In genomic region chr1:152110860-152111514, GRCh38 we compare ENCODE assay signal across 9 cellular contexts. TPM values are rescaled to one million over a fixed set of nuclear protein-coding genes. Genes with fewer than 3 reads are reported as not detected.
DNase-seq lines count a peak whose midpoint lies in the region; ATAC-seq and TF ChIP-seq lines count a peak whose summit lies in the region.
"Had no signal": no experiment of that assay in that cellular context is flagged by ENCODE, and none has a peak within 500 bp of the region (broad histone marks: within the 10 kb centered on the region; RNA-seq: fewer than 3 reads in every experiment).

No MANE protein-coding gene starts in this region.

- peak overlapping the region; percentile 34 to 65 (median 50) for H3K4me3 ChIP-seq in heart right ventricle

- no peak for TF ChIP-seq CTCF in heart right ventricle (IDR thresholded peaks at IDR 0.05)
- TF ChIP-seq CTCF in GM10266 (IDR thresholded peaks at IDR 0.05; ENCODE audit: control insufficient read depth, insufficient read depth, low read depth, missing control alignments) = no peak

- H3K36me3 Mint-ChIP-seq in activated T-cell treated with anti-CD3 and anti-CD28 coated beads, Interleukin-2, amount 50 U/mL, for 72 hours (ENCODE audit: insufficient read depth in 2 of 2) = peaks cover 3 to 5% of the 10 kb centered on the region in 2 donors

- peaks cover 7 to 100% (median 99%) of the 10 kb centered on the region in 7 donors for H3K27me3 ChIP-seq in heart right ventricle

- ATAC-seq in activated T-cell treated with anti-CD3 and anti-CD28 coated beads, Interleukin-2, amount 50 U/mL, for 72 hours (replicated peaks in 1 of 2) = peak; percentile 63 to 66
- ATAC-seq in heart right ventricle = peak in 7 of 8 donors; percentile 8 to 56 (median 39)
- peak; percentile 45 for ATAC-seq in sciatic nerve
- no peak for ATAC-seq in HG02885 (IDR thresholded peaks at IDR 0.05; ENCODE audit: poor library complexity, unreplicated experiment)

- DNase-seq in NCI-H1417 (lab: John Stamatoyannopoulos, UW) (peak; percentile 50 to 80 (median 79)), NCI-H1417 treated with DMSO at 0.1 percent for 48 hours (lab: John Stamatoyannopoulos, UW) (no peak), MV-4-11 (lab: John Stamatoyannopoulos, UW) (peak; percentile 51), heart right ventricle (peak in 1 of 2 donors; percentile 18), sciatic nerve (ENCODE audit: low spot score) (no peak), GM10266 (ENCODE audit: extremely low spot score) (no peak)
- DNase-seq in activated T-cell treated with anti-CD3 and anti-CD28 coated beads, Interleukin-2, amount 50 U/mL, for 72 hours = peak; percentile 35 to 41

- no peaks in the 10 kb centered on the region for H3K4me1 Mint-ChIP-seq in activated T-cell treated with anti-CD3 and anti-CD28 coated beads, Interleukin-2, amount 50 U/mL, for 72 hours (ENCODE audit: low read depth)

- no peak overlapping the region for H3K4me3 Mint-ChIP-seq in activated T-cell treated with anti-CD3 and anti-CD28 coated beads, Interleukin-2, amount 50 U/mL, for 72 hours

- peaks cover 0 to 25% (median 10%) of the 10 kb centered on the region in 11 donors for H3K9me3 ChIP-seq in heart right ventricle

- no peak overlapping the region for H3K27ac ChIP-seq in heart right ventricle

- peaks cover 3% of the 10 kb centered on the region for H3K27me3 Mint-ChIP-seq in activated T-cell treated with anti-CD3 and anti-CD28 coated beads, Interleukin-2, amount 50 U/mL, for 72 hours (ENCODE audit: low read depth)

- H3K9me3 Mint-ChIP-seq in activated T-cell treated with anti-CD3 and anti-CD28 coated beads, Interleukin-2, amount 50 U/mL, for 72 hours = no peaks in the 10 kb centered on the region

- intact Hi-C loops in heart right ventricle (cut with DNase I) (no loop called here), sciatic nerve (cut with DNase I) (no loop called here)

- peaks cover 11 to 57% (median 42%) of the 10 kb centered on the region in 9 donors for H3K4me1 ChIP-seq in heart right ventricle

- H3K36me3 ChIP-seq in heart right ventricle = no peaks in the 10 kb centered on the region

- H3K27ac Mint-ChIP-seq in activated T-cell treated with anti-CD3 and anti-CD28 coated beads, Interleukin-2, amount 50 U/mL, for 72 hours = no peak overlapping the region

- 1% methylated on average over 60 of the region's 60 CpGs for WGBS in heart right ventricle, 2 donors

RNA-seq across cellular contexts. Expression of gene TCHH, which starts 4.3 kb away (rescaled TPM):
- total RNA-seq in activated T-cell treated with anti-CD3 and anti-CD28 coated beads, Interleukin-2, amount 50 U/mL, for 72 hours = under 1 TPM in 1 of 2 donors, not detected in 1; 0.05 TPM
- total RNA-seq in heart right ventricle (under 1 TPM in 2 of 10 donors, not detected in 8; 0.05 to 0.07 TPM), sciatic nerve (0.13 TPM)
- polyA plus RNA-seq in heart right ventricle = under 1 TPM in 1 of 2 donors, not detected in 1; 0.01 TPM

RNA-seq across cellular contexts. Expression of gene TCHHL1, which starts 22.1 kb away (rescaled TPM):
- total RNA-seq in activated T-cell treated with anti-CD3 and anti-CD28 coated beads, Interleukin-2, amount 50 U/mL, for 72 hours = not detected
- total RNA-seq in heart right ventricle (not detected), sciatic nerve (not detected)
- not detected for polyA plus RNA-seq in heart right ventricle
- total RNA-seq: activated CD8-positive, alpha-beta memory T cell treated with anti-CD3 and anti-CD28 coated beads for 36 hours had no signal

RNA-seq across cellular contexts. Expression of gene RPTN, which starts 48.0 kb away (rescaled TPM):
- not detected for total RNA-seq in activated T-cell treated with anti-CD3 and anti-CD28 coated beads, Interleukin-2, amount 50 U/mL, for 72 hours
- total RNA-seq in heart right ventricle (not detected), sciatic nerve (not detected)
- polyA plus RNA-seq in heart right ventricle = not detected
- total RNA-seq: activated CD8-positive, alpha-beta memory T cell treated with anti-CD3 and anti-CD28 coated beads for 36 hours had no signal

Comparison
In these comparisons a context has a peak if more than half of its experiments do, and no peak if none do; other contexts are left out.
1. DNase-seq: peak in NCI-H1417 (3 of 3), MV-4-11 (single experiment) and activated T-cell treated with anti-CD3 and anti-CD28 coated beads, Interleukin-2, amount 50 U/mL, for 72 hours (2 of 2); none in NCI-H1417 treated with DMSO at 0.1 percent for 48 hours (single experiment), sciatic nerve (single experiment) and GM10266 (single experiment).